Comparison of ENCODE assay signal across 7 cellular contexts in the genomic region with DNA sequence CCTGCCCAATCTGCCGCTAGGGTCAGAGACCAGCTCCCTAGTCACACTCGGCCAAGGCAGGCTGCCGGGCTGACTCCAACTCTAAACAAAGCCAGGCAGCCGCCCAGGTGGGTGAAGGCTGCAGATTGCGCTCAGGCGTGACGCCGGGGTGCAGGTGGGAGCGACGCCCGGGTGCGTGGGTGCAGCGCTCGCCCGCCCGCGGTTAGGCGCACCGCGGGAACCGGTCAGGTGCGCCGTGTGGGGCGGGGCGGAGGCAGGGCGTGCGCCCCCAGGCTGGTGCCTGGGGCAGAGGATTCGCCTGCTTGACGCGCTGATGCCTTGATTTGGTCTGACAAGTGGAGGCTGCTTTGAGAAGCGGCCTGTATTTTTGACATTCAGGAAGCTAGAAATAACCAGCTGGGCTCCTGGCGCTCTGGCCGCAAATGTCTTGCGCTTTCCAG.
DNase-seq lines count a peak whose midpoint lies in the region; ATAC-seq and TF ChIP-seq lines count a peak whose summit lies in the region.

No MANE protein-coding gene starts in this region.

- H3K4me3 ChIP-seq in OCI-LY1 (ENCODE audit: low read depth, low read length, poor library complexity, severe bottlenecking), result peak overlapping the region; percentile 39

- H3K4me1 ChIP-seq in OCI-LY1 (ENCODE audit: insufficient read depth, low read length, severe bottlenecking), result peaks cover 51% of the 10 kb centered on the region

- H4K20me1 ChIP-seq in OCI-LY1 (ENCODE audit: insufficient read depth, low read length), result no peaks in the 10 kb centered on the region

- no peak overlapping the region for H2AFZ ChIP-seq in OCI-LY1 (ENCODE audit: low read length)

- peak overlapping the region; percentile 57 for H3K9ac ChIP-seq in OCI-LY1 (ENCODE audit: low read length)

- DNase-seq in iPS-NIHi11 (ENCODE audit: low spot score), result peak; percentile 69
- DNase-seq in stimulated activated CD4-positive, alpha-beta T cell treated with anti-CD3 and anti-CD28 coated beads, TNF-alpha, amount 100 ng/mL, for 1 hour (ENCODE audit: low read depth in 3 of 3, low spot score in 1 of 3), result peak in 2 of 3 donors; percentile 28 to 32
- DNase-seq in cortex of kidney (lab: John Stamatoyannopoulos, UW), result no peak

- H3K9me3 Mint-ChIP-seq in activated naive CD8-positive, alpha-beta T cell (ENCODE audit: low read depth), result no peaks in the 10 kb centered on the region

- no peaks in the 10 kb centered on the region for H3K9me3 ChIP-seq in OCI-LY1 (ENCODE audit: low read length)

- H3K4me3 Mint-ChIP-seq in activated naive CD8-positive, alpha-beta T cell, result peak overlapping the region; percentile 80

- no peaks in the 10 kb centered on the region for H3F3A ChIP-seq in OCI-LY1 (ENCODE audit: insufficient read depth, low read length)

- peak overlapping the region; percentile 68 for H3K4me2 ChIP-seq in OCI-LY1 (ENCODE audit: low read length)

- no peaks in the 10 kb centered on the region for H3K79me2 ChIP-seq in OCI-LY1 (ENCODE audit: insufficient read depth, low read length)

- ATAC-seq in GM18870 (IDR thresholded peaks at IDR 0.05; ENCODE audit: unreplicated experiment), result peak; percentile 72
- peak; percentile 72 for ATAC-seq in HG02938 (IDR thresholded peaks at IDR 0.05; ENCODE audit: unreplicated experiment)

- no peaks in the 10 kb centered on the region for H3K36me3 ChIP-seq in OCI-LY1 (ENCODE audit: insufficient read depth, low read length)

- H3K36me3 Mint-ChIP-seq in activated naive CD8-positive, alpha-beta T cell, result no peaks in the 10 kb centered on the region

- peak overlapping the region; percentile 82 for H3K27ac Mint-ChIP-seq in activated naive CD8-positive, alpha-beta T cell

- H3K27me3 ChIP-seq in OCI-LY1 (ENCODE audit: insufficient read depth, low read length), result no peaks in the 10 kb centered on the region

- peak; percentile 4; the same call in 1 of the 2 replicates for TF ChIP-seq CTCF in OCI-LY1 (IDR thresholded peaks at IDR 0.05; ENCODE audit: low read length)

- peak overlapping the region; percentile 92 for H3K27ac ChIP-seq in OCI-LY1 (ENCODE audit: low read depth, low read length, poor library complexity, severe bottlenecking)

- no peaks in the 10 kb centered on the region for H3K9me2 ChIP-seq in OCI-LY1 (ENCODE audit: low read depth, low read length)

- H3K27me3 Mint-ChIP-seq in activated naive CD8-positive, alpha-beta T cell, result no peaks in the 10 kb centered on the region

- peaks cover 77% of the 10 kb centered on the region for H3K4me1 Mint-ChIP-seq in activated naive CD8-positive, alpha-beta T cell (ENCODE audit: low read depth)
